2 cellular contexts compared by ENCODE assay signal in genomic region chr15:40721716-40722115, GRCh38.
TF ChIP-seq lines count a peak whose summit lies in the region.

No MANE protein-coding gene starts in this region.

TF ChIP-seq in IMR-90, 13 proteins besides CTCF, POLR2A, EP300 and RAD21:
- no peak for TF ChIP-seq NFE2L2 (IDR thresholded peaks at IDR 0.05; ENCODE audit: low read depth, low read length)
- TF ChIP-seq FOS (IDR thresholded peaks at IDR 0.05; ENCODE audit: low read depth, low read length): no peak
- TF ChIP-seq RFX5 (IDR thresholded peaks at IDR 0.05; ENCODE audit: low read depth, low read length): no peak
- no peak for TF ChIP-seq USF2 (IDR thresholded peaks at IDR 0.05; ENCODE audit: low read depth, low read length)
- no peak for TF ChIP-seq MAFK (IDR thresholded peaks at IDR 0.05; ENCODE audit: low read depth, low read length)
- no peak for TF ChIP-seq MXI1 (IDR thresholded peaks at IDR 0.05; ENCODE audit: borderline replicate concordance, low read depth, low read length)
- TF ChIP-seq BHLHE40 (IDR thresholded peaks at IDR 0.05; ENCODE audit: low read depth, low read length): no peak
- no peak for TF ChIP-seq RCOR1 (IDR thresholded peaks at IDR 0.05; ENCODE audit: insufficient replicate concordance, low read length)

TF ChIP-seq in endothelial cell of umbilical vein, 7 proteins besides CTCF, POLR2A, EP300 and RAD21:
- TF ChIP-seq GATA2 (IDR thresholded peaks at IDR 0.05; ENCODE audit: insufficient read depth, insufficient read length, low read depth, low read length) (no peak), JUN (IDR thresholded peaks at IDR 0.05; ENCODE audit: borderline replicate concordance, insufficient read depth, insufficient read length, low read depth) (no peak), POLR2AphosphoS5 (IDR thresholded peaks at IDR 0.05; ENCODE audit: insufficient read depth, low read depth, low read length) (no peak), MAX (IDR thresholded peaks at IDR 0.05; ENCODE audit: insufficient read depth, insufficient read length) (no peak), FOS (IDR thresholded peaks at IDR 0.05; ENCODE audit: borderline replicate concordance, insufficient read depth, low read length) (no peak), MYC (IDR thresholded peaks at IDR 0.05; ENCODE audit: low read depth, low read length) (no peak), EZH2 (IDR thresholded peaks at IDR 0.05; ENCODE audit: borderline replicate concordance, low read depth, low read length, severe bottlenecking) (no peak)
